Comparison of ENCODE assay signal across 10 cellular contexts in genomic region chr5:37275521-37275920, GRCh38.
"Had no signal": no experiment of that assay in that cellular context is flagged by ENCODE, and none has a peak within 500 bp of the region (broad histone marks: within the 10 kb centered on the region; RNA-seq: fewer than 3 reads in every experiment).

No MANE protein-coding gene starts in this region.

- H3K4me3 Mint-ChIP-seq: HFFc6 had no signal

- ATAC-seq: HCT116, K562 had no signal

- H3K27ac ChIP-seq: GM23248, HL-60 had no signal

- H3K9ac ChIP-seq: GM23248 had no signal

- H3K36me3 ChIP-seq: HAP-1 had no signal

- H2AFZ ChIP-seq: GM23248 had no signal

- H3K27ac Mint-ChIP-seq: HFFc6 had no signal

- H3K4me1 ChIP-seq: HAP-1 had no signal

- H3K4me3 ChIP-seq: GM23248, HAP-1, K562 had no signal

- DNase-seq: GM23248, GOT3, H7, HFFc6, IMR-90, KG1 had no signal
